29 cellular contexts compared by ENCODE assay signal in genomic region chr5:137870647-137871339, GRCh38. TPM values are rescaled to one million over a fixed set of nuclear protein-coding genes. Genes with fewer than 3 reads are reported as not detected.
A peak's percentile ranks its signal among the peaks of the same experiment; 100 is the strongest.
DNase-seq lines count a peak whose midpoint lies in the region; ATAC-seq, FAIRE-seq and TF ChIP-seq lines count a peak whose summit lies in the region.
"Had no signal": no experiment of that assay in that cellular context is flagged by ENCODE, and none has a peak within 500 bp of the region (broad histone marks: within the 10 kb centered on the region; RNA-seq: fewer than 3 reads in every experiment).

No MANE protein-coding gene starts in this region.

- in situ Hi-C loops in K562 (cut with MboI) (no loop called here), gastrocnemius medialis (cut with MboI; ENCODE audit: low sequenced_read_pairs in 4 of 4) (no loop called here)

- TF ChIP-seq POLR2A in K562 (conservative IDR thresholded peaks at IDR 0.05) = no peak
- peak in 1 of 2 donors; percentile 57 for TF ChIP-seq POLR2A in gastrocnemius medialis (IDR thresholded peaks at IDR 0.05)

- ATAC-seq in K562 (peak; percentile 58), heart right ventricle (peak in 6 of 8 donors; percentile 34 to 89 (median 56)), gastrocnemius medialis (peak; percentile 72 to 76)
- no peak for ATAC-seq in activated CD8-positive, alpha-beta T cell treated with anti-CD3 and anti-CD28 coated beads for 36 hours
- ATAC-seq in natural killer cell treated with Interleukin-12 subunit alpha and Interleukin-12 subunit beta and Interleukin-15 and Interleukin-18, amount 100 ng/mL, for 72 hours = no peak
- ATAC-seq: A549, PC-3 had no signal

- H3K4me3 ChIP-seq in K562 = no peak overlapping the region
- H3K4me3 ChIP-seq in heart right ventricle = no peak overlapping the region
- H3K4me3 ChIP-seq in gastrocnemius medialis = peak overlapping the region; percentile 48 to 68 (median 54)
- H3K4me3 ChIP-seq: A549; BLaER1 treated with 17β-estradiol and CSF1 and Interleukin-3, amounts not matched to agents 10 nM and 100 nM; GM23338; HAP-1; SJSA1 had no signal

- no peaks in the 10 kb centered on the region for H3K27me3 Mint-ChIP-seq in nephron (ENCODE audit: low read depth)
- no peaks in the 10 kb centered on the region for H3K27me3 Mint-ChIP-seq in activated CD8-positive, alpha-beta T cell treated with anti-CD3 and anti-CD28 coated beads for 36 hours
- H3K27me3 Mint-ChIP-seq in natural killer cell treated with Interleukin-12 subunit alpha and Interleukin-12 subunit beta and Interleukin-15 and Interleukin-18, amount 100 ng/mL, for 72 hours = no peaks in the 10 kb centered on the region
- H3K27me3 Mint-ChIP-seq: CD4-positive, alpha-beta memory T cell had no signal

- no peaks in the 10 kb centered on the region for H3K9me1 ChIP-seq in K562 (ENCODE audit: control insufficient read depth, insufficient read depth, low read length)

- no peak for TF ChIP-seq EP300 in K562 (IDR thresholded peaks at IDR 0.05; ENCODE audit: low read length)

- DNase-seq in K562 (ENCODE audit: extremely low read depth in 1 of 4, low spot score in 3 of 4) (no peak), heart right ventricle (no peak), gastrocnemius medialis (peak; percentile 51 to 77), NCI-H526 (lab: John Stamatoyannopoulos, UW) (no peak)
- DNase-seq in activated CD8-positive, alpha-beta T cell treated with anti-CD3 and anti-CD28 coated beads for 36 hours = no peak
- no peak for DNase-seq in natural killer cell treated with Interleukin-12 subunit alpha and Interleukin-12 subunit beta and Interleukin-15 and Interleukin-18, amount 100 ng/mL, for 72 hours (ENCODE audit: low spot score)
- DNase-seq in activated naive CD4-positive, alpha-beta T cell treated with anti-CD3 and anti-CD28 coated beads, Interleukin-2, amount 50 U/mL, for 16 hours = no peak
- DNase-seq: AML-193; CD4-positive, alpha-beta memory T cell; COR-L47; DMS 273 treated with DMSO at 0.1 percent for 48 hours; DMS79; EL; GF-D8; HFFc6; IMR-90; MM.1S; NCI-H2029; NCI-H446; NCI-H524 treated with DMSO at 0.1 percent for 48 hours; NK-92 treated with Interleukin-12 subunit alpha and Interleukin-12 subunit beta, amount 100 ng/mL, for 24 hours; PC-3 had no signal

- no peak overlapping the region for H2AFZ ChIP-seq in K562 (ENCODE audit: low read depth, low read length)
- H2AFZ ChIP-seq: GM23338 had no signal

- peak overlapping the region in 1 of 3 experiments; percentile 4 for H3K27ac Mint-ChIP-seq in nephron
- H3K27ac Mint-ChIP-seq in activated CD8-positive, alpha-beta T cell treated with anti-CD3 and anti-CD28 coated beads for 36 hours = no peak overlapping the region
- no peak overlapping the region for H3K27ac Mint-ChIP-seq in natural killer cell treated with Interleukin-12 subunit alpha and Interleukin-12 subunit beta and Interleukin-15 and Interleukin-18, amount 100 ng/mL, for 72 hours
- H3K27ac Mint-ChIP-seq: CD4-positive, alpha-beta memory T cell; GM23338; HFFc6 had no signal

- 18% methylated on average over 7 of the region's 7 CpGs for WGBS in K562 (ENCODE audit: insufficient coverage, low coverage, missing lambda C conversion rate)
- WGBS in heart right ventricle, 2 donors = 91% methylated on average over 7 of the region's 7 CpGs

- H3K9me3 ChIP-seq in K562 (replicated peaks; ENCODE audit: control insufficient read depth, insufficient read depth, low read depth, low read length) (no peaks in the 10 kb centered on the region), heart right ventricle (no peaks in the 10 kb centered on the region), gastrocnemius medialis (no peaks in the 10 kb centered on the region)
- H3K9me3 ChIP-seq: A549; BLaER1 treated with 17β-estradiol and CSF1 and Interleukin-3, amounts not matched to agents 10 nM and 100 nM; HAP-1; SJSA1 had no signal

- no peaks in the 10 kb centered on the region for H3K9me3 Mint-ChIP-seq in nephron
- H3K9me3 Mint-ChIP-seq in activated CD8-positive, alpha-beta T cell treated with anti-CD3 and anti-CD28 coated beads for 36 hours = no peaks in the 10 kb centered on the region
- no peaks in the 10 kb centered on the region for H3K9me3 Mint-ChIP-seq in natural killer cell treated with Interleukin-12 subunit alpha and Interleukin-12 subunit beta and Interleukin-15 and Interleukin-18, amount 100 ng/mL, for 72 hours
- H3K9me3 Mint-ChIP-seq: CD4-positive, alpha-beta memory T cell; GM23338; HFFc6 had no signal

- H3K36me3 Mint-ChIP-seq in nephron (ENCODE audit: low read depth) = no peaks in the 10 kb centered on the region
- no peaks in the 10 kb centered on the region for H3K36me3 Mint-ChIP-seq in activated CD8-positive, alpha-beta T cell treated with anti-CD3 and anti-CD28 coated beads for 36 hours (ENCODE audit: low read depth)
- H3K36me3 Mint-ChIP-seq in natural killer cell treated with Interleukin-12 subunit alpha and Interleukin-12 subunit beta and Interleukin-15 and Interleukin-18, amount 100 ng/mL, for 72 hours = no peaks in the 10 kb centered on the region
- H3K36me3 Mint-ChIP-seq: CD4-positive, alpha-beta memory T cell had no signal

- H3K79me2 ChIP-seq in K562 (ENCODE audit: control insufficient read depth, insufficient read depth, low read length) = no peaks in the 10 kb centered on the region

- intact Hi-C loops in K562 (cut with micrococcal nuclease) (no loop called here), heart right ventricle (cut with DNase I) (no loop called here), gastrocnemius medialis (cut with DNase I; ENCODE audit: low total_unique reads) (loop anchor here (1.0 kb wide), 1 partner anchor 33 kb away; no protein-coding TSS in a partner anchor)
- intact Hi-C loops in activated CD8-positive, alpha-beta T cell treated with anti-CD3 and anti-CD28 coated beads for 36 hours (cut with micrococcal nuclease) = no loop called here

- H3K4me2 ChIP-seq in K562 (ENCODE audit: insufficient read depth, low read length) = no peak overlapping the region
- H3K4me2 ChIP-seq: A549; BLaER1 treated with 17β-estradiol and CSF1 and Interleukin-3, amounts not matched to agents 10 nM and 100 nM; GM23338; KMS-11 had no signal

- CTCF ChIA-PET in K562 (lab: Yijun Ruan, JAX; ENCODE audit: low intra/inter-chr PET ratio) = no interaction called here
- CTCF ChIA-PET in activated CD8-positive, alpha-beta T cell treated with anti-CD3 and anti-CD28 coated beads for 36 hours (lab: Charles Lee) = interaction anchor here (0.9 kb wide), 1 partner anchor 11 kb away, joined by 3 read pairs; no protein-coding TSS in a partner anchor

- no peak overlapping the region for H3K27ac ChIP-seq in K562 (ENCODE audit: extremely low read depth, low read depth, low read length)
- peak overlapping the region in 3 of 10 donors; percentile 14 to 51 (median 46) for H3K27ac ChIP-seq in heart right ventricle
- H3K27ac ChIP-seq in gastrocnemius medialis = peak overlapping the region; percentile 87 to 97 (median 90)
- H3K27ac ChIP-seq: A549; BLaER1 treated with 17β-estradiol and CSF1 and Interleukin-3, amounts not matched to agents 10 nM and 100 nM; KMS-11; SJSA1 had no signal

- BruUV-seq in K562 (replicated peaks; lab: Mats Ljungman, UMichigan) = no TSS peak

- H3K9ac ChIP-seq in K562 (ENCODE audit: insufficient read depth in 1 of 2, low read depth in 2 of 2, low read length in 2 of 2) = no peak overlapping the region
- H3K9ac ChIP-seq: BLaER1 treated with 17β-estradiol and CSF1 and Interleukin-3, amounts not matched to agents 10 nM and 100 nM; KMS-11 had no signal

- H3K4me3 Mint-ChIP-seq in nephron = peak overlapping the region in 2 of 3 experiments; percentile 77 to 89
- H3K4me3 Mint-ChIP-seq in activated CD8-positive, alpha-beta T cell treated with anti-CD3 and anti-CD28 coated beads for 36 hours = no peak overlapping the region
- no peak overlapping the region for H3K4me3 Mint-ChIP-seq in natural killer cell treated with Interleukin-12 subunit alpha and Interleukin-12 subunit beta and Interleukin-15 and Interleukin-18, amount 100 ng/mL, for 72 hours
- H3K4me3 Mint-ChIP-seq: CD4-positive, alpha-beta memory T cell; GM23338; HFFc6 had no signal

- H3K27me3 ChIP-seq in K562 (ENCODE audit: control insufficient read depth in 2 of 2, insufficient read depth in 2 of 2, low read length in 2 of 2) = peaks cover 2 to 7% of the 10 kb centered on the region in 2 experiments; a peak in 4 of 5 replicates
- no peaks in the 10 kb centered on the region for H3K27me3 ChIP-seq in heart right ventricle
- H3K27me3 ChIP-seq in gastrocnemius medialis = no peaks in the 10 kb centered on the region
- H3K27me3 ChIP-seq: BLaER1 treated with 17β-estradiol and CSF1 and Interleukin-3, amounts not matched to agents 10 nM and 100 nM had no signal

- peaks cover 26% of the 10 kb centered on the region for H3K4me1 Mint-ChIP-seq in nephron
- H3K4me1 Mint-ChIP-seq in activated CD8-positive, alpha-beta T cell treated with anti-CD3 and anti-CD28 coated beads for 36 hours (ENCODE audit: low read depth) = no peaks in the 10 kb centered on the region
- H3K4me1 Mint-ChIP-seq in natural killer cell treated with Interleukin-12 subunit alpha and Interleukin-12 subunit beta and Interleukin-15 and Interleukin-18, amount 100 ng/mL, for 72 hours (ENCODE audit: low read depth in 2 of 2) = no peaks in the 10 kb centered on the region
- H3K4me1 Mint-ChIP-seq: CD4-positive, alpha-beta memory T cell; GM23338 had no signal

- TF ChIP-seq CTCF in K562 (IDR thresholded peaks at IDR 0.05 in 2 of 3, conservative IDR thresholded peaks at IDR 0.05 in 1 of 3; ENCODE audit: insufficient read depth in 2 of 3, low read depth in 1 of 3, low read length in 3 of 3) (no peak), heart right ventricle (IDR thresholded peaks at IDR 0.05) (no peak), nephron (IDR thresholded peaks at IDR 0.05; ENCODE audit: unreplicated experiment in 3 of 3) (no peak), gastrocnemius medialis (IDR thresholded peaks at IDR 0.05 in 4 of 5, conservative IDR thresholded peaks at IDR 0.05 in 1 of 5) (no peak)
- TF ChIP-seq CTCF in activated CD8-positive, alpha-beta T cell treated with anti-CD3 and anti-CD28 coated beads for 36 hours (IDR thresholded peaks at IDR 0.05) = no peak

- no peaks in the 10 kb centered on the region for H4K20me1 ChIP-seq in K562 (replicated peaks; ENCODE audit: control insufficient read depth, insufficient read depth, low read length)
- H4K20me1 ChIP-seq: BLaER1 treated with 17β-estradiol and CSF1 and Interleukin-3, amounts not matched to agents 10 nM and 100 nM had no signal

- POLR2A ChIA-PET in K562 (lab: Yijun Ruan, JAX) = interaction anchor here (0.6 to 2.4 kb wide), 5 partner anchors 10 to 123 kb away, joined by 3 to 7 read pairs (median 3); partner anchors contain the start of gene PKD2L2
- POLR2A ChIA-PET in activated CD8-positive, alpha-beta T cell treated with anti-CD3 and anti-CD28 coated beads for 36 hours (lab: Charles Lee) = no interaction called here

- no peak for TF ChIP-seq RAD21 in K562 (CRISPR knock-in tag; conservative IDR thresholded peaks at IDR 0.05 in 1 of 2, IDR thresholded peaks at IDR 0.05 in 1 of 2)

- H3K36me3 ChIP-seq in K562 (ENCODE audit: control insufficient read depth, insufficient read depth, low read length) (no peaks in the 10 kb centered on the region), heart right ventricle (no peaks in the 10 kb centered on the region), gastrocnemius medialis (peaks cover 0 to 6% of the 10 kb centered on the region in 2 donors)
- H3K36me3 ChIP-seq: BLaER1 treated with 17β-estradiol and CSF1 and Interleukin-3, amounts not matched to agents 10 nM and 100 nM; HAP-1; SJSA1 had no signal

- H3K4me1 ChIP-seq in K562 (replicated peaks in 1 of 2; ENCODE audit: control insufficient read depth in 2 of 2, insufficient read depth in 2 of 2, low read length in 2 of 2) = no peaks in the 10 kb centered on the region
- H3K4me1 ChIP-seq in heart right ventricle = peaks cover 0 to 23% (median 0%) of the 10 kb centered on the region in 9 donors
- H3K4me1 ChIP-seq in gastrocnemius medialis = peaks cover 25 to 42% of the 10 kb centered on the region in 2 donors
- H3K4me1 ChIP-seq: A549; BLaER1 treated with 17β-estradiol and CSF1 and Interleukin-3, amounts not matched to agents 10 nM and 100 nM; HAP-1; SJSA1 had no signal

- FAIRE-seq in K562 (lab: Jason Lieb, UNC) = no peak
- FAIRE-seq: A549 had no signal

RNA-seq across cellular contexts. Expression of gene MYOT, which starts 3.1 kb away (rescaled TPM):
- total RNA-seq in K562 (2011; cell fraction: chromatin; rRNA removed; ENCODE audit: low replicate concordance) = not detected in 2 replicates
- not detected in 2 replicates for total RNA-seq in K562 (2011; cell fraction: nucleolus; rRNA removed)
- not detected in 2 replicates for total RNA-seq in K562 (2011; cell fraction: nucleoplasm; rRNA removed)
- total RNA-seq in K562 (2014; rRNA removed) = not detected in 2 replicates
- not detected in 2 replicates for total RNA-seq in K562 (2014; rRNA removed; fragmentation: Illumina TruSeq; extraction: Trizol)
- total RNA-seq in K562 (2015; rRNA removed; fragmentation: Illumina TruSeq; extraction: Trizol) = not detected in 2 replicates
- not detected in 2 replicates for total RNA-seq in K562 (2021)
- polyA plus RNA-seq in K562 (2011; rRNA removed) = not detected in 2 replicates
- polyA plus RNA-seq in K562 (2011; cell fraction: cytosol; rRNA removed) = not detected in 2 replicates
- not detected in 2 replicates for polyA plus RNA-seq in K562 (2011; cell fraction: nucleus; rRNA removed)
- 0.12 and 0.75 TPM in 2 replicates for polyA plus RNA-seq in K562 (2012)
- polyA plus RNA-seq in K562 (2014; fragmentation: Illumina TruSeq; extraction: Trizol) = not detected in 2 replicates
- under 1 TPM; 0.24 to 0.38 TPM for polyA plus RNA-seq in K562 (2014; fragmentation: Nextera tagmentation; extraction: Ambion mirVana)
- not detected in 2 replicates for polyA plus RNA-seq in K562 (2014; rRNA removed)
- not detected in 2 replicates for polyA minus RNA-seq in K562 (2011; rRNA and poly(A)+ RNA removed)
- not detected in 2 replicates for polyA minus RNA-seq in K562 (2011; cell fraction: cytosol; rRNA and poly(A)+ RNA removed)
- polyA minus RNA-seq in K562 (2011; cell fraction: nucleus; rRNA and poly(A)+ RNA removed) = not detected in 2 replicates
- total RNA-seq in heart right ventricle = 10 to 100 TPM in 9 of 10 donors, 1 to 10 TPM in 1; 6.8 to 22.4 (median 11.7) TPM
- 100 to 1,000 TPM in 1 of 2 donors, 1 to 10 TPM in 1; 6.4 to 180 TPM for polyA plus RNA-seq in heart right ventricle
- total RNA-seq in gastrocnemius medialis = 100 to 1,000 TPM in 3 of 4 donors, 10 to 100 TPM in 1; 99.0 to 801 (median 294) TPM
- not detected for total RNA-seq in activated CD8-positive, alpha-beta T cell treated with anti-CD3 and anti-CD28 coated beads for 36 hours
- not detected for total RNA-seq in natural killer cell treated with Interleukin-12 subunit alpha and Interleukin-12 subunit beta and Interleukin-15 and Interleukin-18, amount 100 ng/mL, for 72 hours
- total RNA-seq: CD4-positive, alpha-beta memory T cell; GM23338; HFFc6; IMR-90; PC-3; SJSA1 had no signal
- polyA plus RNA-seq: IMR-90 had no signal

RNA-seq across cellular contexts. Expression of gene PKD2L2, which starts 18.5 kb away (rescaled TPM):
- 0.53 TPM in 1 of 2 replicates, not detected in the other for total RNA-seq in K562 (2011; cell fraction: chromatin; rRNA removed; ENCODE audit: low replicate concordance)
- 0.50 TPM in 1 of 2 replicates, not detected in the other for total RNA-seq in K562 (2011; cell fraction: nucleolus; rRNA removed)
- 0.92 TPM in 1 of 2 replicates, not detected in the other for total RNA-seq in K562 (2011; cell fraction: nucleoplasm; rRNA removed)
- total RNA-seq in K562 (2014; rRNA removed) (0.29 TPM in 1 of 2 replicates, not detected in the other), K562 (2014; rRNA removed; fragmentation: Illumina TruSeq; extraction: Trizol) (not detected in 2 replicates), K562 (2015; rRNA removed; fragmentation: Illumina TruSeq; extraction: Trizol) (0.25 TPM in 1 of 2 replicates, not detected in the other), K562 (2021) (not detected in 2 replicates), heart right ventricle (1 to 10 TPM in 3 of 10 donors, under 1 TPM in 6, not detected in 1; 0.42 to 1.7 (median 0.53) TPM), gastrocnemius medialis (1 to 10 TPM in 1 of 4 donors, under 1 TPM in 2, not detected in 1; 0.70 to 4.8 (median 0.94) TPM)
- polyA plus RNA-seq in K562 (2011; rRNA removed) (0.05 and 0.11 TPM in 2 replicates), K562 (2014; fragmentation: Illumina TruSeq; extraction: Trizol) (not detected in 2 replicates), K562 (2014; fragmentation: Nextera tagmentation; extraction: Ambion mirVana) (under 1 TPM; 0.08 to 0.11 TPM), K562 (2014; rRNA removed) (not detected in 2 replicates), heart right ventricle (under 1 TPM in 1 of 2 donors, not detected in 1; 0.06 TPM)
- 0.21 TPM in 1 of 2 replicates, not detected in the other for polyA plus RNA-seq in K562 (2011; cell fraction: cytosol; rRNA removed)
- polyA plus RNA-seq in K562 (2011; cell fraction: nucleus; rRNA removed) = not detected in 2 replicates
- polyA plus RNA-seq in K562 (2012) = 0.08 and 0.26 TPM in 2 replicates
- polyA minus RNA-seq in K562 (2011; rRNA and poly(A)+ RNA removed) = not detected in 2 replicates
- polyA minus RNA-seq in K562 (2011; cell fraction: cytosol; rRNA and poly(A)+ RNA removed) = not detected in 2 replicates
- 0.89 TPM in 1 of 2 replicates, not detected in the other for polyA minus RNA-seq in K562 (2011; cell fraction: nucleus; rRNA and poly(A)+ RNA removed)
- not detected for total RNA-seq in activated CD8-positive, alpha-beta T cell treated with anti-CD3 and anti-CD28 coated beads for 36 hours
- not detected for total RNA-seq in natural killer cell treated with Interleukin-12 subunit alpha and Interleukin-12 subunit beta and Interleukin-15 and Interleukin-18, amount 100 ng/mL, for 72 hours
- total RNA-seq: CD4-positive, alpha-beta memory T cell; GM23338; HFFc6; IMR-90; PC-3; SJSA1 had no signal
- polyA plus RNA-seq: IMR-90 had no signal

Comparison
In these comparisons a context has a peak if more than half of its experiments do, and no peak if none do; other contexts are left out.
1. ATAC-seq: peak in K562 (single experiment), heart right ventricle (6 of 8) and gastrocnemius medialis (2 of 2); none in activated CD8-positive, alpha-beta T cell treated with anti-CD3 and anti-CD28 coated beads for 36 hours (single experiment) and natural killer cell treated with Interleukin-12 subunit alpha and Interleukin-12 subunit beta and Interleukin-15 and Interleukin-18, amount 100 ng/mL, for 72 hours (0 of 2).
2. DNase-seq: peak in gastrocnemius medialis (2 of 2); none in K562 (0 of 4), heart right ventricle (0 of 2), NCI-H526 (0 of 2), activated CD8-positive, alpha-beta T cell treated with anti-CD3 and anti-CD28 coated beads for 36 hours (single experiment), natural killer cell treated with Interleukin-12 subunit alpha and Interleukin-12 subunit beta and Interleukin-15 and Interleukin-18, amount 100 ng/mL, for 72 hours (single experiment) and activated naive CD4-positive, alpha-beta T cell treated with anti-CD3 and anti-CD28 coated beads, Interleukin-2, amount 50 U/mL, for 16 hours (single experiment).
3. H3K4me3 ChIP-seq: peak in gastrocnemius medialis (4 of 4); none in K562 (single experiment) and heart right ventricle (0 of 10).
4. H3K4me3 Mint-ChIP-seq: peak in nephron (2 of 3); none in activated CD8-positive, alpha-beta T cell treated with anti-CD3 and anti-CD28 coated beads for 36 hours (single experiment) and natural killer cell treated with Interleukin-12 subunit alpha and Interleukin-12 subunit beta and Interleukin-15 and Interleukin-18, amount 100 ng/mL, for 72 hours (single experiment).
5. RNA of gene MYOT, which starts 3.1 kb away (total RNA-seq): 99.0 to 801 TPM in gastrocnemius medialis and 6.8 to 22.4 TPM in heart right ventricle; not detected in K562, not detected in activated CD8-positive, alpha-beta T cell treated with anti-CD3 and anti-CD28 coated beads for 36 hours and not detected in natural killer cell treated with Interleukin-12 subunit alpha and Interleukin-12 subunit beta and Interleukin-15 and Interleukin-18, amount 100 ng/mL, for 72 hours; every median in the first group is over 4 times any median in the second.